Comparison of ENCODE assay signal across 8 cellular contexts in genomic region chr16:90019201-90019542, GRCh38. TPM values are rescaled to one million over a fixed set of nuclear protein-coding genes. Genes with fewer than 3 reads are reported as not detected.
A peak's percentile ranks its signal among the peaks of the same experiment; 100 is the strongest.
DNase-seq lines count a peak whose midpoint lies in the region; ATAC-seq and TF ChIP-seq lines count a peak whose summit lies in the region.

Gene DBNDD1 (minus strand): TSS chr16:90019456. CDS start chr16:90019341, 115 bp downstream.

- TF ChIP-seq CTCF in activated B cell treated with CpG ODN at 0.5 μM for 24 hours (IDR thresholded peaks at IDR 0.05) (no peak), glutamatergic neuron (IDR thresholded peaks at IDR 0.05; ENCODE audit: partially characterized antibody, unreplicated experiment) (no peak)

- H3K27me3 Mint-ChIP-seq in activated B cell treated with CpG ODN at 0.5 μM for 24 hours, result peaks cover 13% of the 10 kb centered on the region
- H3K27me3 Mint-ChIP-seq in glutamatergic neuron (ENCODE audit: unreplicated experiment), result peaks cover 11% of the 10 kb centered on the region

- H3K27me3 ChIP-seq in H7 (ENCODE audit: control insufficient read depth, insufficient read depth, low read length), result peaks cover 1% of the 10 kb centered on the region; the same call in 1 of the 2 replicates

- peaks cover 7% of the 10 kb centered on the region for H3K36me3 Mint-ChIP-seq in activated B cell treated with CpG ODN at 0.5 μM for 24 hours (ENCODE audit: low read depth)
- no peaks in the 10 kb centered on the region for H3K36me3 Mint-ChIP-seq in glutamatergic neuron (ENCODE audit: unreplicated experiment)

- H3K36me3 ChIP-seq in H7 (replicated peaks; ENCODE audit: control insufficient read depth, insufficient read depth, low read length), result no peaks in the 10 kb centered on the region; the same call in 1 of the 2 replicates

- H3K27ac Mint-ChIP-seq in activated B cell treated with CpG ODN at 0.5 μM for 24 hours (no peak within 1 kb of the TSS), glutamatergic neuron (ENCODE audit: unreplicated experiment) (peak within 1 kb of the TSS; percentile 77)

- intact Hi-C loops in activated B cell treated with CpG ODN at 0.5 μM for 24 hours (cut with micrococcal nuclease) (loop anchor here (2.0 kb wide), 1 partner anchor 100 kb away; the partner anchor contains the start of gene MC1R), sciatic nerve (cut with DNase I) (no loop called here)

- CTCF ChIA-PET in activated B cell treated with CpG ODN at 0.5 μM for 24 hours (lab: Charles Lee), result no interaction called here

- DNase-seq in H7, result no peak
- DNase-seq in activated B cell treated with CpG ODN at 0.5 μM for 24 hours, result no peak
- no peak for DNase-seq in glutamatergic neuron
- no peak for DNase-seq in skeletal muscle cell (ENCODE audit: low read depth)
- DNase-seq in germinal center (ENCODE audit: low spot score), result no peak
- no peak for DNase-seq in sciatic nerve (ENCODE audit: low spot score)
- DNase-seq in effector CD4-positive, alpha-beta T cell, result no peak
- DNase-seq in medulla oblongata (ENCODE audit: extremely low spot score), result no peak

- H3K4me3 Mint-ChIP-seq in activated B cell treated with CpG ODN at 0.5 μM for 24 hours (peak within 1 kb of the TSS; percentile 79), glutamatergic neuron (ENCODE audit: unreplicated experiment) (peak within 1 kb of the TSS; percentile 87)

- peak within 1 kb of the TSS; percentile 82 for H3K4me3 ChIP-seq in H7 (ENCODE audit: insufficient read depth, low read depth, low read length)
- peak within 1 kb of the TSS; percentile 58 for H3K4me3 ChIP-seq in skeletal muscle cell (ENCODE audit: low read depth, low read length)

- ATAC-seq in activated B cell treated with CpG ODN at 0.5 μM for 24 hours (ENCODE audit: low read depth) (no peak), sciatic nerve (no peak)

- H3K9me3 Mint-ChIP-seq in activated B cell treated with CpG ODN at 0.5 μM for 24 hours (no peaks in the 10 kb centered on the region), glutamatergic neuron (ENCODE audit: unreplicated experiment) (peaks cover 9% of the 10 kb centered on the region)

- peaks cover 39% of the 10 kb centered on the region for H3K4me1 Mint-ChIP-seq in activated B cell treated with CpG ODN at 0.5 μM for 24 hours
- H3K4me1 Mint-ChIP-seq in glutamatergic neuron (ENCODE audit: low read depth, unreplicated experiment), result peaks cover 16% of the 10 kb centered on the region

- POLR2A ChIA-PET in activated B cell treated with CpG ODN at 0.5 μM for 24 hours (lab: Charles Lee), result interaction anchor here (0.6 to 1.1 kb wide), 4 partner anchors 10 to 154 kb away, joined by 3 to 15 read pairs (median 4); no protein-coding TSS in a partner anchor

RNA-seq across cellular contexts. Expression of gene DBNDD1, which starts in this region (rescaled TPM):
- 59.7 and 71.4 TPM in 2 replicates for total RNA-seq in H7 (2014; rRNA removed; shearing (Covaris generic))
- total RNA-seq in activated B cell treated with CpG ODN at 0.5 μM for 24 hours, result 0.32 and 0.47 TPM in 2 replicates
- 77.8 TPM for total RNA-seq in glutamatergic neuron (ENCODE audit: unreplicated experiment)
- 1.8 TPM for total RNA-seq in sciatic nerve

Comparison
In these comparisons a context has a peak if more than half of its experiments do, and no peak if none do; other contexts are left out.
1. RNA of gene DBNDD1 (total RNA-seq): 77.8 TPM in glutamatergic neuron (single experiment) and 59.7 to 71.4 TPM in H7; 1.8 TPM in sciatic nerve (single experiment) and 0.32 to 0.47 TPM in activated B cell treated with CpG ODN at 0.5 μM for 24 hours; every median in the first group is over 10 times any median in the second.